12 cellular contexts compared by ENCODE assay signal in the genomic region with DNA sequence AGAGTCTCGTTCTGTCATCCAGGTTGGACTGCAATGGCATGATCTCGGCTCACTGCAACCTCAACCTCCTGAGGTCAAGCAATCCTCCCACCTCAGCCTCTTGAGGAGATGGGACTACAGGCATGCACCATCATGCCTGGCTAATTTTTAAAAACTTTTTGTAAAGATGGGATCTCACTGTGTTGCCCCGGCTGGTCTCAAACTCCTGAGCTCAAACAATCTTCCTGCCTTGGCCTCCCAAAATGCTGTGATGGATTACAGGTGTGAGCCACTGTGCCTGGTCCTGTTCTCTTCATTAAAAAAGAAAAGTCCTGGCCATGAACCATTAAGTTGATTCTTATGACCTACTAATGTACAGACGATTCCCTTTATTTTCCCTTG.
"Had no signal": no experiment of that assay in that cellular context is flagged by ENCODE, and none has a peak within 500 bp of the region (broad histone marks: within the 10 kb centered on the region; RNA-seq: fewer than 3 reads in every experiment).

No MANE protein-coding gene starts in this region.

- H3K9me3 ChIP-seq: breast epithelium, ovary, psoas muscle, testis had no signal

- H3K27ac ChIP-seq: breast epithelium, coronary artery, ovary, psoas muscle, testis, WERI-Rb-1 had no signal

- H3K4me3 ChIP-seq: breast epithelium, coronary artery, ovary, psoas muscle, testis had no signal

- H3K27me3 ChIP-seq: breast epithelium, ovary, testis had no signal

- ATAC-seq: activated T-cell treated with anti-CD3 and anti-CD28 coated beads, Interleukin-2, amount 50 U/mL, for 4 hours; right cardiac atrium had no signal

- H3K9me3 Mint-ChIP-seq: activated T-cell treated with anti-CD3 and anti-CD28 coated beads, Interleukin-2, amount 50 U/mL, for 4 hours; type B pancreatic cell had no signal

- H3K27me3 Mint-ChIP-seq: type B pancreatic cell had no signal

- H3K36me3 ChIP-seq: ovary had no signal

- H3K4me1 ChIP-seq: breast epithelium had no signal

- H3K4me3 Mint-ChIP-seq: activated T-cell treated with anti-CD3 and anti-CD28 coated beads, Interleukin-2, amount 50 U/mL, for 4 hours; type B pancreatic cell had no signal

- DNase-seq: activated CD8-positive, alpha-beta memory T cell treated with anti-CD3 and anti-CD28 coated beads, Interleukin-2, amount 50 U/mL, for 4 hours; activated effector memory CD4-positive, alpha-beta T cell treated with anti-CD3 and anti-CD28 coated beads, Interleukin-2, amount 50 U/mL, for 16 hours; activated T-cell treated with anti-CD3 and anti-CD28 coated beads, Interleukin-2, amount 50 U/mL, for 4 hours; psoas muscle; right cardiac atrium; stimulated activated CD4-positive, alpha-beta T cell treated with anti-CD3 and anti-CD28 coated beads, Interleukin-15, amount 100 ng/mL, for 24 hours had no signal
